Comparison of ENCODE assay signal across 8 cellular contexts in genomic region chr12:76085159-76085868, GRCh38. TPM values are rescaled to one million over a fixed set of nuclear protein-coding genes. Genes with fewer than 3 reads are reported as not detected.
DNase-seq lines count a peak whose midpoint lies in the region; ATAC-seq and TF ChIP-seq lines count a peak whose summit lies in the region.

No MANE protein-coding gene starts in this region.

- TF ChIP-seq POLR2A in right lobe of liver (IDR thresholded peaks at IDR 0.05): no peak

- peak overlapping the region; percentile 100 for H3K27ac Mint-ChIP-seq in stimulated activated naive B cell treated with anti-CD40 and anti-IgM and Interleukin-4, amounts not matched to agents 10 μg/mL and 1 μg/mL and 100 μg/mL, for 72 hours

- no peaks in the 10 kb centered on the region for H3K27me3 Mint-ChIP-seq in stimulated activated naive B cell treated with anti-CD40 and anti-IgM and Interleukin-4, amounts not matched to agents 10 μg/mL and 1 μg/mL and 100 μg/mL, for 72 hours

- H3K4me3 ChIP-seq in right lobe of liver: peak overlapping the region; percentile 73 to 85 (median 77)

- DNase-seq in DMS114 treated with DMSO at 0.1 percent for 48 hours (lab: John Stamatoyannopoulos, UW; ENCODE audit: unreplicated experiment) (peak; percentile 24), GM19240 (ENCODE audit: insufficient read length, low spot score) (peak; percentile 3), T follicular helper cell (ENCODE audit: low read depth) (peak; percentile 35), cerebellar cortex (ENCODE audit: low spot score) (peak; percentile 49), right lobe of liver (no peak), UCSD-AML1 (lab: John Stamatoyannopoulos, UW; ENCODE audit: unreplicated experiment) (no peak)
- peak; percentile 5 for DNase-seq in stimulated activated naive B cell treated with anti-CD40 and anti-IgM and Interleukin-4, amounts not matched to agents 10 μg/mL and 1 μg/mL and 100 μg/mL, for 72 hours

- no peaks in the 10 kb centered on the region for H3K27me3 ChIP-seq in right lobe of liver

- peaks cover 26 to 39% of the 10 kb centered on the region in 2 donors for H3K4me1 Mint-ChIP-seq in stimulated activated naive B cell treated with anti-CD40 and anti-IgM and Interleukin-4, amounts not matched to agents 10 μg/mL and 1 μg/mL and 100 μg/mL, for 72 hours

- peak overlapping the region; percentile 95 to 100 for H3K4me3 Mint-ChIP-seq in stimulated activated naive B cell treated with anti-CD40 and anti-IgM and Interleukin-4, amounts not matched to agents 10 μg/mL and 1 μg/mL and 100 μg/mL, for 72 hours

- no peaks in the 10 kb centered on the region for H3K36me3 ChIP-seq in right lobe of liver

- peak overlapping the region; percentile 86 to 95 (median 86) for H3K27ac ChIP-seq in right lobe of liver

- H3K9me3 ChIP-seq in right lobe of liver: no peaks in the 10 kb centered on the region

- intact Hi-C loops in right lobe of liver (cut with DNase I): no loop called here

- peaks cover 13 to 21% of the 10 kb centered on the region in 2 donors for H3K36me3 Mint-ChIP-seq in stimulated activated naive B cell treated with anti-CD40 and anti-IgM and Interleukin-4, amounts not matched to agents 10 μg/mL and 1 μg/mL and 100 μg/mL, for 72 hours

- ATAC-seq in HG03378 (IDR thresholded peaks at IDR 0.05; ENCODE audit: unreplicated experiment) (peak; percentile 20), right lobe of liver (no peak)
- ATAC-seq in stimulated activated naive B cell treated with anti-CD40 and anti-IgM and Interleukin-4, amounts not matched to agents 10 μg/mL and 1 μg/mL and 100 μg/mL, for 72 hours (replicated peaks): peak; percentile 28 to 40

- peaks cover 0 to 10% (median 0%) of the 10 kb centered on the region in 4 donors for H3K4me1 ChIP-seq in right lobe of liver

- no peaks in the 10 kb centered on the region for H3K9me3 Mint-ChIP-seq in stimulated activated naive B cell treated with anti-CD40 and anti-IgM and Interleukin-4, amounts not matched to agents 10 μg/mL and 1 μg/mL and 100 μg/mL, for 72 hours

- 11% methylated on average over 15 of the region's 23 CpGs for WGBS in right lobe of liver (ENCODE audit: insufficient coverage, low coverage, low lambda C conversion rate, missing lambda C conversion rate)

- TF ChIP-seq CTCF in right lobe of liver (IDR thresholded peaks at IDR 0.05): no peak

RNA-seq across cellular contexts. Expression of gene NAP1L1, which starts 0.8 kb away (rescaled TPM):
- 10 to 100 TPM; 61.9 to 99.1 (median 81.5) TPM for total RNA-seq in right lobe of liver

RNA-seq across cellular contexts. Expression of gene PHLDA1, which starts 53.7 kb away (rescaled TPM):
- 10 to 100 TPM in 4 of 6 experiments, 1 to 10 TPM in 2; 1.7 to 22.4 (median 14.3) TPM for total RNA-seq in right lobe of liver

Comparison
In these comparisons a context has a peak if more than half of its experiments do, and no peak if none do; other contexts are left out.
1. DNase-seq: peak in DMS114 treated with DMSO at 0.1 percent for 48 hours (single experiment), GM19240 (single experiment), T follicular helper cell (single experiment), cerebellar cortex (single experiment) and stimulated activated naive B cell treated with anti-CD40 and anti-IgM and Interleukin-4, amounts not matched to agents 10 μg/mL and 1 μg/mL and 100 μg/mL, for 72 hours (single experiment); none in right lobe of liver (0 of 3) and UCSD-AML1 (single experiment).
2. ATAC-seq: peak in HG03378 (single experiment) and stimulated activated naive B cell treated with anti-CD40 and anti-IgM and Interleukin-4, amounts not matched to agents 10 μg/mL and 1 μg/mL and 100 μg/mL, for 72 hours (2 of 2); none in right lobe of liver (0 of 4).